9 cellular contexts compared by ENCODE assay signal in genomic region chr4:108683479-108683878, GRCh38. TPM values are rescaled to one million over a fixed set of nuclear protein-coding genes. Genes with fewer than 3 reads are reported as not detected.
DNase-seq lines count a peak whose midpoint lies in the region; ATAC-seq, FAIRE-seq and TF ChIP-seq lines count a peak whose summit lies in the region.
"Had no signal": no experiment of that assay in that cellular context is flagged by ENCODE, and none has a peak within 500 bp of the region (broad histone marks: within the 10 kb centered on the region; RNA-seq: fewer than 3 reads in every experiment).

No MANE protein-coding gene starts in this region.

- no peak overlapping the region for H3K27ac ChIP-seq in A549

- CTCF ChIA-PET in A549 (lab: Yijun Ruan, JAX) = interaction anchor here (0.8 to 1.1 kb wide), 2 partner anchors 96 to 100 kb away, joined by 3 read pairs; no protein-coding TSS in a partner anchor

- no peak for FAIRE-seq in A549 (lab: Jason Lieb, UNC)

- no peaks in the 10 kb centered on the region for H3K4me1 ChIP-seq in A549

- ATAC-seq in A549 (peak; percentile 59 to 72; a peak in 3 of 6 replicates), SK-N-SH treated with all-trans-retinoic acid at 6 μM for 48 hours (peak; percentile 81), GM18520 (IDR thresholded peaks at IDR 0.05; ENCODE audit: unreplicated experiment) (no peak), HG02588 (IDR thresholded peaks at IDR 0.05; ENCODE audit: unreplicated experiment) (no peak)

- H3K4me3 ChIP-seq in A549 = no peak overlapping the region

- POLR2A ChIA-PET in A549 (lab: Yijun Ruan, JAX) = no interaction called here

- H3K4me2 ChIP-seq in A549 = no peak overlapping the region

- TF ChIP-seq RAD21 in A549 (conservative IDR thresholded peaks at IDR 0.05 in 1 of 2, IDR thresholded peaks at IDR 0.05 in 1 of 2) = peak; percentile 26; a peak in 1 of 5 replicates

- DNase-seq in A549 (ENCODE audit: low read depth in 1 of 2, low spot score in 1 of 2) = peak; percentile 2 to 27
- peak; percentile 7 for DNase-seq in GM20000 (ENCODE audit: low spot score)
- DNase-seq in iPS-NIHi11 (ENCODE audit: low spot score) = peak; percentile 14
- DNase-seq in GM19240 (ENCODE audit: insufficient read length, low spot score) = no peak
- no peak for DNase-seq in cerebellar nuclear complex (lab: John Stamatoyannopoulos, UW)
- DNase-seq: NCI-H187 treated with DMSO at 0.1 percent for 48 hours had no signal

- no peaks in the 10 kb centered on the region for H3K9me3 ChIP-seq in A549

- WGBS in A549 (ENCODE audit: missing lambda C conversion rate) = 26% methylated on average over 5 of the region's 5 CpGs

- no peak for TF ChIP-seq POLR2A in A549 (IDR thresholded peaks at IDR 0.05; ENCODE audit: low read length)

- no peak for TF ChIP-seq EP300 in A549 (IDR thresholded peaks at IDR 0.05)

- TF ChIP-seq CTCF in A549 (IDR thresholded peaks at IDR 0.05) (peak; percentile 44), GM20000 (IDR thresholded peaks at IDR 0.05; ENCODE audit: extremely low read depth, missing control alignments) (no peak)

TF ChIP-seq in A549, 52 proteins besides CTCF, POLR2A, EP300 and RAD21:
- no peak for TF ChIP-seq MAFK (IDR thresholded peaks at IDR 0.05; ENCODE audit: partially characterized antibody)
- TF ChIP-seq CBX2 (IDR thresholded peaks at IDR 0.05; ENCODE audit: borderline replicate concordance, low read depth) = no peak
- no peak for TF ChIP-seq EHF (CRISPR knock-in tag; IDR thresholded peaks at IDR 0.05)
- TF ChIP-seq HOXB13 (CRISPR knock-in tag; IDR thresholded peaks at IDR 0.05; ENCODE audit: low read depth) = no peak
- TF ChIP-seq ZC3H11A (IDR thresholded peaks at IDR 0.05) = no peak
- no peak for TF ChIP-seq FOSL2 (IDR thresholded peaks at IDR 0.05)
- TF ChIP-seq FOSL2 (CRISPR knock-in tag; IDR thresholded peaks at IDR 0.05) = no peak
- TF ChIP-seq HES2 (IDR thresholded peaks at IDR 0.05) = no peak

TF ChIP-seq in SK-N-SH treated with all-trans-retinoic acid at 6 μM for 48 hours, 23 proteins besides CTCF, POLR2A, EP300 and RAD21:
- no peak for TF ChIP-seq PPARA (CRISPR knock-in tag; IDR thresholded peaks at IDR 0.05; ENCODE audit: borderline replicate concordance)
- no peak for TF ChIP-seq TOX (CRISPR knock-in tag; IDR thresholded peaks at IDR 0.05; ENCODE audit: borderline replicate concordance)
- no peak for TF ChIP-seq TSHZ2 (CRISPR knock-in tag; IDR thresholded peaks at IDR 0.05)
- TF ChIP-seq SNAI2 (CRISPR knock-in tag; IDR thresholded peaks at IDR 0.05) = no peak
- TF ChIP-seq CSRNP3 (CRISPR knock-in tag; IDR thresholded peaks at IDR 0.05) = no peak
- no peak for TF ChIP-seq CREB5 (CRISPR knock-in tag; IDR thresholded peaks at IDR 0.05; ENCODE audit: low read depth)
- no peak for TF ChIP-seq OSR1 (CRISPR knock-in tag; IDR thresholded peaks at IDR 0.05)
- TF ChIP-seq CSDC2 (CRISPR knock-in tag; IDR thresholded peaks at IDR 0.05) = no peak
- no peak for TF ChIP-seq PATZ1 (CRISPR knock-in tag; IDR thresholded peaks at IDR 0.05; ENCODE audit: borderline replicate concordance)
- TF ChIP-seq GLIS3 (CRISPR knock-in tag; IDR thresholded peaks at IDR 0.05) = no peak
- no peak for TF ChIP-seq ESRRG (CRISPR knock-in tag; IDR thresholded peaks at IDR 0.05)
- no peak for TF ChIP-seq ZNF565 (CRISPR knock-in tag; conservative IDR thresholded peaks at IDR 0.05; ENCODE audit: low read depth)
- TF ChIP-seq ZFP30 (CRISPR knock-in tag; IDR thresholded peaks at IDR 0.05) = no peak

RNA-seq across cellular contexts. Expression of gene OSTC, which starts 33.1 kb away (rescaled TPM):
- polyA plus RNA-seq in A549 (2011; rRNA removed) = 133 and 166 TPM in 2 replicates
- 41.4 and 57.1 TPM in 2 replicates for polyA plus RNA-seq in A549 (2012; cell fraction: cytosol; rRNA removed)
- 13.8 and 42.1 TPM in 2 replicates for polyA plus RNA-seq in A549 (2012; cell fraction: nucleus; rRNA removed)
- polyA plus RNA-seq in A549 (2017; fragmentation: RNase III; extraction: RNeasy Plus Mini Kit Qiagen cat#74134 plus additional on column Dnase treatment) = 107 to 128 TPM (median 127 TPM) in 3 replicates
- 41.3 and 56.3 TPM in 2 replicates for polyA minus RNA-seq in A549 (2011; rRNA and poly(A)+ RNA removed)

Comparison
In these comparisons a context has a peak if more than half of its experiments do, and no peak if none do; other contexts are left out.
1. ATAC-seq: peak in A549 (2 of 2) and SK-N-SH treated with all-trans-retinoic acid at 6 μM for 48 hours (single experiment); none in GM18520 (single experiment) and HG02588 (single experiment).
2. DNase-seq: peak in A549 (2 of 2), GM20000 (single experiment) and iPS-NIHi11 (single experiment); none in GM19240 (single experiment) and cerebellar nuclear complex (0 of 2).